9 cellular contexts compared by ENCODE assay signal in the genomic region with DNA sequence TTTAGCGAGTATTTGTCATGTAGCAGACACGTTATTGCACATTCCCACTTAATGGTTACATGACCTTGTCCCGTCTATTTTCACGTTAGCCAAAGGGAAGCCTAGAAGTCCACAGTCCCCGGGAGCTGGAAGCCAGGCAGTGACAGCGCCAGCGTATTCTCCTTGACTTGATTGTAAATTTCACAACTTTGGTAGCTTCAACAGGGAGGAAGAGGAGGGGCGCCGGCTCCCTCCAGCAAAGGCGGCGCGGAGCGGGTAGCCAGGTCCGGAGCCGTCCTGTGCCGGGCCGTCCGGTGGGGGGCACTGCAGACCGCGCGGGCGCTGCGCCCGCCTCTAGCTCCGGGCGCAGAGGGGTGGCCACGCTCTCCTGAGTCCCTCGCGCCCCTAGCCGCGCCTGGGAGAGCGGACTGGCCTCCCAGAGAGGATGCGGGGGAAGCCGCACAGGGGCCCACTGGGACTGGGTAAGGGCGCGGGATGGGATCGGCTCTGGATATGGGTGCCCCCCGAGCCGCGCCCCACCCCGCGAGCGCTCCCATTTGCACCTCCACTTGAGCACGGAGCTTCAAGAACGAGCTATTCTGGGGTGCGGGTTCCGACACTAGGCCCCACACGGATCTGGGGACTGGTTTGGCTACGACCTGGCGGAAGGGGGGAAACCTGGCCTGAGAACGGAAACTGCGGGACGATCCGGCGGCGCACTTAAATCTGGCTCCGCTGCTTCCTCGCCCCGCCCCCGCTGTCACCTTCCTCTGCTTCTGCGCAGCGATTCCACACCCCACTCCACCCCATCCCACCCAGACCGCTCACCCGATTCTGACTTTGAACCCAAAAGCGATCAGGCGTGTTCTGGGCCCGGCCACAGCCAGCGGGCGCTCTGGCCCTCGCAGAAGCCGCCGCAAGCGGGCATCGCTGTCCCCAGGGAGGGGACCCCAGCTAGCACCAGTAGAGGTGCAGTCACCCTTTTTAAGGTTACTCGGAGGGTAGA. TPM values are rescaled to one million over a fixed set of nuclear protein-coding genes. Genes with fewer than 3 reads are reported as not detected.
DNase-seq lines count a peak whose midpoint lies in the region; ATAC-seq and TF ChIP-seq lines count a peak whose summit lies in the region.
"Had no signal": no experiment of that assay in that cellular context is flagged by ENCODE, and none has a peak within 500 bp of the region (broad histone marks: within the 10 kb centered on the region; RNA-seq: fewer than 3 reads in every experiment).

No MANE protein-coding gene starts in this region.

- H3K9ac ChIP-seq in HUES48 (ENCODE audit: low read depth, low read length), result no peak overlapping the region

- H3K27ac Mint-ChIP-seq in CD8-positive, alpha-beta memory T cell, result no peak overlapping the region
- H3K27ac Mint-ChIP-seq in activated naive CD8-positive, alpha-beta T cell treated with anti-CD3 and anti-CD28 coated beads for 36 hours, result no peak overlapping the region
- H3K27ac Mint-ChIP-seq in CD4-positive, alpha-beta T cell, result no peak overlapping the region

- peaks cover 0 to 3% (median 0%) of the 10 kb centered on the region in 5 donors for H3K9me3 Mint-ChIP-seq in CD8-positive, alpha-beta memory T cell
- no peaks in the 10 kb centered on the region for H3K9me3 Mint-ChIP-seq in activated naive CD8-positive, alpha-beta T cell treated with anti-CD3 and anti-CD28 coated beads for 36 hours
- no peaks in the 10 kb centered on the region for H3K9me3 Mint-ChIP-seq in CD4-positive, alpha-beta T cell

- CTCF ChIA-PET in CD8-positive, alpha-beta memory T cell (lab: Charles Lee), result no interaction called here
- CTCF ChIA-PET in HEK293T (lab: Yijun Ruan, JAX), result interaction anchor here (0.5 to 1.5 kb wide), 10 partner anchors 9 to 1100 kb away, joined by 3 to 7 read pairs (median 4); no protein-coding TSS in a partner anchor
- CTCF ChIA-PET in CD4-positive, alpha-beta T cell (lab: Charles Lee), result no interaction called here

- H3K27me3 ChIP-seq in CD8-positive, alpha-beta memory T cell (ENCODE audit: insufficient read depth, low read length, poor library complexity, severe bottlenecking), result peaks cover 10% of the 10 kb centered on the region
- H3K27me3 ChIP-seq in HUES48 (ENCODE audit: control insufficient read depth, insufficient read depth, low read length), result peaks cover 31% of the 10 kb centered on the region
- H3K27me3 ChIP-seq in CD4-positive, alpha-beta T cell (ENCODE audit: control insufficient read depth, insufficient read depth, low read length), result peaks cover 31% of the 10 kb centered on the region

- DNase-seq in CD8-positive, alpha-beta memory T cell, result no peak
- DNase-seq in activated naive CD8-positive, alpha-beta T cell treated with anti-CD3 and anti-CD28 coated beads for 36 hours, result peak; percentile 53
- DNase-seq in Right ventricle myocardium superior (peak; percentile 87), occipital lobe (lab: John Stamatoyannopoulos, UW) (peak; percentile 16), HEK293T (ENCODE audit: extremely low spot score) (no peak)
- DNase-seq in CD4-positive, alpha-beta T cell, result no peak

- no peak overlapping the region for H3K27ac ChIP-seq in CD8-positive, alpha-beta memory T cell (ENCODE audit: low read depth, low read length)
- no peak overlapping the region for H3K27ac ChIP-seq in HUES48 (ENCODE audit: low read depth, low read length)
- H3K27ac ChIP-seq in CD4-positive, alpha-beta T cell (ENCODE audit: low read depth, low read length), result no peak overlapping the region
- H3K27ac ChIP-seq: PC-9 had no signal

- H3K4me3 Mint-ChIP-seq in CD8-positive, alpha-beta memory T cell, result peak overlapping the region in 5 of 7 donors; percentile 30 to 67 (median 55)
- H3K4me3 Mint-ChIP-seq in activated naive CD8-positive, alpha-beta T cell treated with anti-CD3 and anti-CD28 coated beads for 36 hours, result peak overlapping the region; percentile 43
- H3K4me3 Mint-ChIP-seq in CD4-positive, alpha-beta T cell, result no peak overlapping the region

- ATAC-seq in GM19455 (IDR thresholded peaks at IDR 0.05; ENCODE audit: unreplicated experiment) (peak; percentile 73), Right ventricle myocardium superior (ENCODE audit: poor library complexity) (peak; percentile 100)
- ATAC-seq in CD4-positive, alpha-beta T cell (ENCODE audit: poor library complexity), result no peak

- H3K27me3 Mint-ChIP-seq in CD8-positive, alpha-beta memory T cell, result peaks cover 27 to 38% of the 10 kb centered on the region in 2 donors
- peaks cover 40% of the 10 kb centered on the region for H3K27me3 Mint-ChIP-seq in activated naive CD8-positive, alpha-beta T cell treated with anti-CD3 and anti-CD28 coated beads for 36 hours
- peaks cover 72% of the 10 kb centered on the region for H3K27me3 Mint-ChIP-seq in CD4-positive, alpha-beta T cell

- intact Hi-C loops in Right ventricle myocardium superior (cut with DNase I), result loop anchor here (5.0 kb wide), 1 partner anchor 1097 kb away; no protein-coding TSS in a partner anchor
- intact Hi-C loops in CD4-positive, alpha-beta T cell (cut with DNase I, micrococcal nuclease), result no loop called here

- peaks cover 4 to 14% (median 5%) of the 10 kb centered on the region in 3 donors for H3K4me1 Mint-ChIP-seq in CD8-positive, alpha-beta memory T cell
- H3K4me1 Mint-ChIP-seq in activated naive CD8-positive, alpha-beta T cell treated with anti-CD3 and anti-CD28 coated beads for 36 hours, result peaks cover 3% of the 10 kb centered on the region
- H3K4me1 Mint-ChIP-seq in CD4-positive, alpha-beta T cell (ENCODE audit: low read depth), result peaks cover 12% of the 10 kb centered on the region

- no peaks in the 10 kb centered on the region for H3K36me3 Mint-ChIP-seq in CD8-positive, alpha-beta memory T cell
- H3K36me3 Mint-ChIP-seq in activated naive CD8-positive, alpha-beta T cell treated with anti-CD3 and anti-CD28 coated beads for 36 hours, result no peaks in the 10 kb centered on the region
- H3K36me3 Mint-ChIP-seq in CD4-positive, alpha-beta T cell (ENCODE audit: low read depth), result no peaks in the 10 kb centered on the region

- H3K36me3 ChIP-seq in CD8-positive, alpha-beta memory T cell (ENCODE audit: insufficient read depth, low read length), result no peaks in the 10 kb centered on the region
- H3K36me3 ChIP-seq in HUES48 (ENCODE audit: control insufficient read depth, insufficient read depth, low read length), result no peaks in the 10 kb centered on the region

- TF ChIP-seq CTCF in CD4-positive, alpha-beta T cell (IDR thresholded peaks at IDR 0.05), result no peak

- POLR2A ChIA-PET in CD8-positive, alpha-beta memory T cell (lab: Charles Lee), result no interaction called here
- POLR2A ChIA-PET in HEK293T (lab: Yijun Ruan, JAX), result no interaction called here
- POLR2A ChIA-PET in CD4-positive, alpha-beta T cell (lab: Charles Lee), result interaction anchor here (0.6 kb wide), 1 partner anchor 75 kb away, joined by 3 read pairs; no protein-coding TSS in a partner anchor

- H3K9me3 ChIP-seq in CD8-positive, alpha-beta memory T cell (ENCODE audit: low read length), result no peaks in the 10 kb centered on the region
- no peaks in the 10 kb centered on the region for H3K9me3 ChIP-seq in HUES48 (ENCODE audit: control insufficient read depth, insufficient read depth, low read length)
- H3K9me3 ChIP-seq in CD4-positive, alpha-beta T cell (ENCODE audit: control insufficient read depth, low read length), result no peaks in the 10 kb centered on the region

- H3K4me3 ChIP-seq in CD8-positive, alpha-beta memory T cell (ENCODE audit: low read length), result no peak overlapping the region
- peak overlapping the region; percentile 63 for H3K4me3 ChIP-seq in HUES48 (ENCODE audit: low read depth, low read length)
- H3K4me3 ChIP-seq: PC-9 had no signal

- H3K4me1 ChIP-seq in CD8-positive, alpha-beta memory T cell (ENCODE audit: insufficient read depth, low read length), result no peaks in the 10 kb centered on the region
- H3K4me1 ChIP-seq in HUES48 (ENCODE audit: control insufficient read depth, insufficient read depth, low read length), result no peaks in the 10 kb centered on the region; the same call in 1 of the 2 replicates

TF ChIP-seq in HEK293T, 16 proteins besides CTCF, POLR2A, EP300 and RAD21:
- TF ChIP-seq ELF4 (IDR thresholded peaks at IDR 0.05) (no peak), SUZ12 (IDR thresholded peaks at IDR 0.05) (no peak), HDGF (IDR thresholded peaks at IDR 0.05; ENCODE audit: borderline replicate concordance) (no peak), BHLHE40 (IDR thresholded peaks at IDR 0.05; ENCODE audit: borderline replicate concordance) (no peak), FOXK2 (IDR thresholded peaks at IDR 0.05) (no peak), L3MBTL2 (conservative IDR thresholded peaks at IDR 0.05) (no peak), FOXM1 (IDR thresholded peaks at IDR 0.05; ENCODE audit: borderline replicate concordance) (no peak), NFRKB (IDR thresholded peaks at IDR 0.05) (no peak), SP1 (IDR thresholded peaks at IDR 0.05) (no peak), PKNOX1 (IDR thresholded peaks at IDR 0.05) (no peak), CTBP1 (IDR thresholded peaks at IDR 0.05; ENCODE audit: borderline replicate concordance) (no peak), ARNT (IDR thresholded peaks at IDR 0.05) (no peak)

RNA-seq across cellular contexts. Expression of gene KLF4, which starts 23.8 kb away (rescaled TPM):
- total RNA-seq in CD8-positive, alpha-beta memory T cell, result under 1 TPM; 0.31 to 0.37 TPM
- not detected for polyA plus RNA-seq in CD8-positive, alpha-beta memory T cell
- under 1 TPM; 0.50 to 0.62 TPM for total RNA-seq in activated naive CD8-positive, alpha-beta T cell treated with anti-CD3 and anti-CD28 coated beads for 36 hours
- 32.4 TPM for total RNA-seq in Right ventricle myocardium superior
- total RNA-seq in occipital lobe, result 1.9 TPM
- 10 to 100 TPM; 12.9 to 13.2 TPM for total RNA-seq in CD4-positive, alpha-beta T cell

Comparison
In these comparisons a context has a peak if more than half of its experiments do, and no peak if none do; other contexts are left out.
1. DNase-seq: peak in activated naive CD8-positive, alpha-beta T cell treated with anti-CD3 and anti-CD28 coated beads for 36 hours (single experiment), Right ventricle myocardium superior (single experiment) and occipital lobe (single experiment); none in CD8-positive, alpha-beta memory T cell (0 of 5), HEK293T (single experiment) and CD4-positive, alpha-beta T cell (0 of 10).